11 cellular contexts compared by ENCODE assay signal in the genomic region with DNA sequence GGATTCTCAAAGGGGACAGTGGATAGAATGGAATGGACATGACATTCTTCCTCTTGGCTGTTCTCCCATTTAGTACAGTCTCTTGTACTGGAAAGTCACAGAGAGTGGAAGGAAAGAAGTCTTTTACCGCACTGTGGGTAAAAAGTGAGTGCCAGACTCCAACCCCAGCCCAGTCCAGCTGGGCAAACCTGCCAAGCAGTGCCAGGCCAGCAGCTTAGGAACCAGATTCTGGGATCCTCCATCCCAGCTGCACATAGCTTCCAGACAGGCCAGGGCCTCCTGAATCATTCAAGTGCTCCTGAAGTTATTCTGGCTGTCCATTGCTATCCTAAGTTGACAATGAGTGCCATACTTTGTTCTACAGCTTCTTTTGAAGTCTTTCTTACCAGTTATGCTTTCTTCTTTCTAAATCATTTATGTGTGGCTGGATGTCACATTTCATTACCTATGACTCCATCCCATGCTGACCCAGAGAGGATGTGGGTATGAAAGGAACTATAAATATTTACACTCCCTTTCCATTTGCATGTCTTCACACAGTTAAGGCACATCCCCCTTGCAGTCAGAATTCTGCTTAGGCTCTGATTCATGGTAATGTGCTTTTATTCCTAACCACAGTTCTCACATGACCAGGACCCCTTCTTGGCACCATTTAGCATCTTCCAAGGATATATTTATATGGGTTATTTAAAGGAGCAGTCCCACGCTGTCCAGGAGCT.
DNase-seq lines count a peak whose midpoint lies in the region; ATAC-seq, FAIRE-seq and TF ChIP-seq lines count a peak whose summit lies in the region.
"Had no signal": no experiment of that assay in that cellular context is flagged by ENCODE, and none has a peak within 500 bp of the region (broad histone marks: within the 10 kb centered on the region; RNA-seq: fewer than 3 reads in every experiment).

No MANE protein-coding gene starts in this region.

- TF ChIP-seq CTCF in bronchial epithelial cell (IDR thresholded peaks at IDR 0.05; ENCODE audit: insufficient read depth, low read length, severe bottlenecking): no peak

- no peak for FAIRE-seq in bronchial epithelial cell (lab: Jason Lieb, UNC)

- H3K27me3 ChIP-seq in MG63: no peaks in the 10 kb centered on the region
- no peaks in the 10 kb centered on the region for H3K27me3 ChIP-seq in bronchial epithelial cell (ENCODE audit: control insufficient read depth, insufficient read depth, low read length)
- H3K27me3 ChIP-seq: uterus had no signal

- no peak overlapping the region for H3K27ac Mint-ChIP-seq in stimulated activated naive B cell treated with anti-CD40 and anti-IgM and Interleukin-4, amounts not matched to agents 10 μg/mL and 1 μg/mL and 100 μg/mL, for 72 hours

- H3K9me3 ChIP-seq in MG63: no peaks in the 10 kb centered on the region
- H3K9me3 ChIP-seq: uterus had no signal

- in situ Hi-C loops in Caki2 (cut with HindIII; ENCODE audit: low pct_unique_long_range_greater_than_20kb, low sequenced_read_pairs): no loop called here

- no peaks in the 10 kb centered on the region for H3K4me1 Mint-ChIP-seq in stimulated activated naive B cell treated with anti-CD40 and anti-IgM and Interleukin-4, amounts not matched to agents 10 μg/mL and 1 μg/mL and 100 μg/mL, for 72 hours

- H3K4me3 Mint-ChIP-seq in stimulated activated naive B cell treated with anti-CD40 and anti-IgM and Interleukin-4, amounts not matched to agents 10 μg/mL and 1 μg/mL and 100 μg/mL, for 72 hours: no peak overlapping the region
- H3K4me3 Mint-ChIP-seq: nephron progenitor cell had no signal

- no peaks in the 10 kb centered on the region for H3K27me3 Mint-ChIP-seq in stimulated activated naive B cell treated with anti-CD40 and anti-IgM and Interleukin-4, amounts not matched to agents 10 μg/mL and 1 μg/mL and 100 μg/mL, for 72 hours

- H3K4me3 ChIP-seq in MG63 (no peak overlapping the region; the same call in 1 of the 2 replicates), bronchial epithelial cell (ENCODE audit: low read depth, low read length) (no peak overlapping the region)
- H3K4me3 ChIP-seq: uterus had no signal

- DNase-seq in Caki2 (ENCODE audit: low read depth): peak; percentile 91
- peak; percentile 65 for DNase-seq in MG63
- peak; percentile 60 for DNase-seq in bronchial epithelial cell (ENCODE audit: low read depth)
- DNase-seq in non-pigmented ciliary epithelial cell (ENCODE audit: low read depth): peak; percentile 88
- DNase-seq in AML-193 (lab: John Stamatoyannopoulos, UW): no peak
- no peak for DNase-seq in NCI-H2196 treated with DMSO at 0.1 percent for 48 hours (lab: John Stamatoyannopoulos, UW; ENCODE audit: unreplicated experiment)
- DNase-seq in stimulated activated naive B cell treated with anti-CD40 and anti-IgM and Interleukin-4, amounts not matched to agents 10 μg/mL and 1 μg/mL and 100 μg/mL, for 72 hours: no peak
- DNase-seq in DMS79 treated with DMSO at 0.1 percent for 48 hours (lab: John Stamatoyannopoulos, UW): no peak
- DNase-seq: nephron progenitor cell, Right ventricle myocardium superior, uterus had no signal

- ATAC-seq in stimulated activated naive B cell treated with anti-CD40 and anti-IgM and Interleukin-4, amounts not matched to agents 10 μg/mL and 1 μg/mL and 100 μg/mL, for 72 hours (replicated peaks): no peak

- no peaks in the 10 kb centered on the region for H3K36me3 Mint-ChIP-seq in stimulated activated naive B cell treated with anti-CD40 and anti-IgM and Interleukin-4, amounts not matched to agents 10 μg/mL and 1 μg/mL and 100 μg/mL, for 72 hours

- H3K9me3 Mint-ChIP-seq in stimulated activated naive B cell treated with anti-CD40 and anti-IgM and Interleukin-4, amounts not matched to agents 10 μg/mL and 1 μg/mL and 100 μg/mL, for 72 hours: no peaks in the 10 kb centered on the region
- H3K9me3 Mint-ChIP-seq: nephron progenitor cell had no signal

- H3K36me3 ChIP-seq in MG63 (no peaks in the 10 kb centered on the region), bronchial epithelial cell (ENCODE audit: control insufficient read depth, insufficient read depth, low read length) (no peaks in the 10 kb centered on the region)
- H3K36me3 ChIP-seq: uterus had no signal

Comparison
In these comparisons a context has a peak if more than half of its experiments do, and no peak if none do; other contexts are left out.
1. DNase-seq: peak in Caki2 (single experiment), MG63 (single experiment), bronchial epithelial cell (single experiment) and non-pigmented ciliary epithelial cell (single experiment); none in AML-193 (0 of 2), NCI-H2196 treated with DMSO at 0.1 percent for 48 hours (single experiment), stimulated activated naive B cell treated with anti-CD40 and anti-IgM and Interleukin-4, amounts not matched to agents 10 μg/mL and 1 μg/mL and 100 μg/mL, for 72 hours (single experiment) and DMS79 treated with DMSO at 0.1 percent for 48 hours (single experiment).